8 cellular contexts compared by ENCODE assay signal in the genomic region with DNA sequence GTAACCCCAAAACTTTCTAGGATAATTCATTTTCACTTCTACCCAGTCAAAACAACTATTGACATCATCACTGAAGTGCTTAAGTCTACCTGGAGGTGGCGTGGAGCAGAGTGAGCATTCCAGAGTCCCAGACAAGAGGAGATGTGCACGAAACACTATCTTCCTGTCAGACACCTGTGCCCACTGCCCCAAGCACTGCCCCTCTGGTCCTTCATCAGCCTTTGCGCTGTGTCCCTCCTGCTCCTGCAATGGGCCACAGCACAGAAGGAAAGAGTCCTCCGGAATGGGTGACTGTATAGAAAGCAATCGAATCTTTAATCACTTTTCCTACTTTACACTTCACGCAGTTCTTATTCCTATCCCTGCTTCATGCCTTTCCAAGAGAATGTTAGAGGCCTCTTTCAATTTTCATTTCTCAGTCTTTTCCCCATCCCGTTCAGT.
DNase-seq lines count a peak whose midpoint lies in the region; ATAC-seq and TF ChIP-seq lines count a peak whose summit lies in the region.

No MANE protein-coding gene starts in this region.

- ATAC-seq in HG02678 (IDR thresholded peaks at IDR 0.05; ENCODE audit: unreplicated experiment) (peak; percentile 74), GM18861 (IDR thresholded peaks at IDR 0.05; ENCODE audit: unreplicated experiment) (no peak)

- peak; percentile 2 for DNase-seq in stimulated activated CD4-positive, alpha-beta T cell treated with anti-CD3 and anti-CD28 coated beads, Interleukin-4, amount 100 ng/mL, for 1 hour
- DNase-seq in stimulated activated CD4-positive, alpha-beta T cell treated with anti-CD3 and anti-CD28 coated beads, Interleukin-4, amount 100 ng/mL, for 4 hours, result no peak
- peak; percentile 12 for DNase-seq in NCI-H226
- peak; percentile 6 to 25 for DNase-seq in cardiac fibroblast (ENCODE audit: low read depth in 2 of 2)
- no peak for DNase-seq in activated effector memory CD4-positive, alpha-beta T cell treated with anti-CD3 and anti-CD28 coated beads, Interleukin-2, amount 50 U/mL, for 16 hours

- no peak overlapping the region for H3K27ac Mint-ChIP-seq in nephron

- no peaks in the 10 kb centered on the region for H3K36me3 Mint-ChIP-seq in nephron (ENCODE audit: low read depth)

- peaks cover 61% of the 10 kb centered on the region for H3K27me3 Mint-ChIP-seq in nephron (ENCODE audit: low read depth)

- TF ChIP-seq CTCF in cardiac fibroblast (IDR thresholded peaks at IDR 0.05; ENCODE audit: low read depth, low read length) (peak; percentile 40), nephron (IDR thresholded peaks at IDR 0.05; ENCODE audit: unreplicated experiment in 3 of 3) (peak; percentile 44 to 50 (median 49))

- H3K4me1 Mint-ChIP-seq in nephron, result peaks cover 33% of the 10 kb centered on the region

- H3K4me3 ChIP-seq in cardiac fibroblast (replicated peaks in 1 of 2; ENCODE audit: low read depth in 2 of 2, low read length in 2 of 2), result no peak overlapping the region

- H3K4me3 Mint-ChIP-seq in nephron, result peak overlapping the region; percentile 72 to 91 (median 80)

- H3K9me3 Mint-ChIP-seq in nephron, result no peaks in the 10 kb centered on the region

Comparison
In these comparisons a context has a peak if more than half of its experiments do, and no peak if none do; other contexts are left out.
1. DNase-seq: peak in stimulated activated CD4-positive, alpha-beta T cell treated with anti-CD3 and anti-CD28 coated beads, Interleukin-4, amount 100 ng/mL, for 1 hour (single experiment), NCI-H226 (single experiment) and cardiac fibroblast (2 of 2); none in stimulated activated CD4-positive, alpha-beta T cell treated with anti-CD3 and anti-CD28 coated beads, Interleukin-4, amount 100 ng/mL, for 4 hours (0 of 2) and activated effector memory CD4-positive, alpha-beta T cell treated with anti-CD3 and anti-CD28 coated beads, Interleukin-2, amount 50 U/mL, for 16 hours (single experiment).